Comparison of ENCODE assay signal across 9 cellular contexts in genomic region chr9:99039388-99040182, GRCh38.
DNase-seq lines count a peak whose midpoint lies in the region; ATAC-seq and TF ChIP-seq lines count a peak whose summit lies in the region.
"Had no signal": no experiment of that assay in that cellular context is flagged by ENCODE, and none has a peak within 500 bp of the region (broad histone marks: within the 10 kb centered on the region; RNA-seq: fewer than 3 reads in every experiment).

No MANE protein-coding gene starts in this region.

- H4K20me1 ChIP-seq in PC-3 (ENCODE audit: low read length) = no peaks in the 10 kb centered on the region

- H3K27me3 ChIP-seq in PC-3 (ENCODE audit: low read length) = no peaks in the 10 kb centered on the region
- H3K27me3 ChIP-seq in gastrocnemius medialis = no peaks in the 10 kb centered on the region

- peak overlapping the region; percentile 28; the same call in 1 of the 2 replicates for H2AFZ ChIP-seq in PC-3 (ENCODE audit: low read length)

- peak overlapping the region; percentile 69 for H3K4me2 ChIP-seq in PC-3 (ENCODE audit: low read length)

- POLR2A ChIA-PET in PC-3 (lab: Charles Lee; ENCODE audit: unreplicated experiment) = no interaction called here

- H3K9me3 ChIP-seq in PC-3 (ENCODE audit: low read length) (no peaks in the 10 kb centered on the region), gastrocnemius medialis (no peaks in the 10 kb centered on the region)

- BruUV-seq in PC-3 (replicated peaks; lab: Mats Ljungman, UMichigan) = no TSS peak

- H3F3A ChIP-seq in PC-3 (ENCODE audit: low read length, unreplicated experiment) = no peaks in the 10 kb centered on the region

- no peaks in the 10 kb centered on the region for H3K79me2 ChIP-seq in PC-3 (ENCODE audit: low read length)

- no peak for TF ChIP-seq CTCF in PC-3 (conservative IDR thresholded peaks at IDR 0.05; ENCODE audit: low read depth, low read length)
- no peak for TF ChIP-seq CTCF in gastrocnemius medialis (IDR thresholded peaks at IDR 0.05 in 4 of 5, conservative IDR thresholded peaks at IDR 0.05 in 1 of 5)

- peak; percentile 49 for DNase-seq in A172 (ENCODE audit: low spot score)
- DNase-seq in PC-3 = peak; percentile 31
- peak; percentile 32 for DNase-seq in glomerular visceral epithelial cell (ENCODE audit: extremely low spot score)
- DNase-seq in cardiac septum (ENCODE audit: low spot score) = no peak
- DNase-seq in gastrocnemius medialis = no peak
- DNase-seq: AML-193 had no signal

- peak; percentile 75 for ATAC-seq in GM21367 (IDR thresholded peaks at IDR 0.05; ENCODE audit: unreplicated experiment)
- ATAC-seq in PC-3 = peak; percentile 72
- ATAC-seq in HG02571 (IDR thresholded peaks at IDR 0.05; ENCODE audit: unreplicated experiment) = no peak
- no peak for ATAC-seq in HG02973 (IDR thresholded peaks at IDR 0.05; ENCODE audit: unreplicated experiment)
- ATAC-seq in gastrocnemius medialis = no peak

- H3K4me3 ChIP-seq in PC-3 (ENCODE audit: low read length) = no peak overlapping the region
- no peak overlapping the region for H3K4me3 ChIP-seq in gastrocnemius medialis

- in situ Hi-C loops in gastrocnemius medialis (cut with MboI; ENCODE audit: low sequenced_read_pairs in 4 of 4) = no loop called here

- H3K4me1 ChIP-seq in PC-3 (ENCODE audit: insufficient read depth, low read length) (peaks cover 24% of the 10 kb centered on the region), gastrocnemius medialis (no peaks in the 10 kb centered on the region)

- no peaks in the 10 kb centered on the region for H3K9me2 ChIP-seq in PC-3 (replicated peaks; ENCODE audit: low read length)

- peak overlapping the region; percentile 72 for H3K27ac ChIP-seq in PC-3 (ENCODE audit: low read length)
- no peak overlapping the region for H3K27ac ChIP-seq in gastrocnemius medialis

- TF ChIP-seq POLR2A in gastrocnemius medialis (IDR thresholded peaks at IDR 0.05) = no peak

- no peak overlapping the region; the same call in 1 of the 2 replicates for H3K9ac ChIP-seq in PC-3 (ENCODE audit: low read length)

- intact Hi-C loops in PC-3 (cut with micrococcal nuclease) = no loop called here
- intact Hi-C loops in cardiac septum (cut with DNase I) = no loop called here
- intact Hi-C loops in gastrocnemius medialis (cut with DNase I; ENCODE audit: low total_unique reads) = no loop called here

- CTCF ChIA-PET in PC-3 (lab: Charles Lee) = interaction anchor here (0.6 kb wide), 1 partner anchor 99 kb away, joined by 3 read pairs; no protein-coding TSS in a partner anchor

- H3K36me3 ChIP-seq in PC-3 (ENCODE audit: low read depth, low read length) (no peaks in the 10 kb centered on the region), gastrocnemius medialis (no peaks in the 10 kb centered on the region)

Comparison
In these comparisons a context has a peak if more than half of its experiments do, and no peak if none do; other contexts are left out.
1. DNase-seq: peak in A172 (single experiment), PC-3 (single experiment) and glomerular visceral epithelial cell (single experiment); none in cardiac septum (single experiment) and gastrocnemius medialis (0 of 2).
2. ATAC-seq: peak in GM21367 (single experiment) and PC-3 (single experiment); none in HG02571 (single experiment), HG02973 (single experiment) and gastrocnemius medialis (0 of 2).